In genomic region chr18:21099442-21099841, GRCh38 we compare ENCODE assay signal across 10 cellular contexts. TPM values are rescaled to one million over a fixed set of nuclear protein-coding genes. Genes with fewer than 3 reads are reported as not detected.
A peak's percentile ranks its signal among the peaks of the same experiment; 100 is the strongest.
DNase-seq lines count a peak whose midpoint lies in the region; ATAC-seq and TF ChIP-seq lines count a peak whose summit lies in the region.
"Had no signal": no experiment of that assay in that cellular context is flagged by ENCODE, and none has a peak within 500 bp of the region (broad histone marks: within the 10 kb centered on the region; RNA-seq: fewer than 3 reads in every experiment).

No MANE protein-coding gene starts in this region.

- no peaks in the 10 kb centered on the region for H3K27me3 ChIP-seq in trophoblast cell (ENCODE audit: insufficient read depth, low read length)
- no peaks in the 10 kb centered on the region for H3K27me3 ChIP-seq in body of pancreas
- no peaks in the 10 kb centered on the region for H3K27me3 ChIP-seq in prostate gland (replicated peaks; ENCODE audit: insufficient read depth)

- no peaks in the 10 kb centered on the region for H3K36me3 ChIP-seq in trophoblast cell (ENCODE audit: control insufficient read depth in 1 of 2, insufficient read depth in 2 of 2, low read length in 2 of 2)
- H3K36me3 ChIP-seq in body of pancreas (replicated peaks in 1 of 2; ENCODE audit: insufficient read depth in 1 of 2, low read depth in 2 of 2) = no peaks in the 10 kb centered on the region
- no peaks in the 10 kb centered on the region for H3K36me3 ChIP-seq in prostate gland

- DNase-seq in trophoblast cell (no peak), body of pancreas (no peak), ACHN (no peak), prostate gland (ENCODE audit: low spot score) (no peak), sciatic nerve (ENCODE audit: low spot score) (no peak)
- DNase-seq: H9, substantia nigra had no signal

- no CpG with 5 or more reads among the region's 9 CpGs for WGBS in trophoblast cell (ENCODE audit: extremely low coverage, insufficient coverage, insufficient read length)
- 80 to 91% methylated on average over 7 to 9 of the region's 9 CpGs for WGBS in body of pancreas, 2 donors
- 79% methylated on average over 9 of the region's 9 CpGs for WGBS in prostate gland

- no peak for TF ChIP-seq CTCF in body of pancreas (IDR thresholded peaks at IDR 0.05)
- TF ChIP-seq CTCF in prostate gland (IDR thresholded peaks at IDR 0.05) = no peak

- peak; percentile 75 for ATAC-seq in GM18873 (IDR thresholded peaks at IDR 0.05; ENCODE audit: low FRiP score, unreplicated experiment)
- peak; percentile 78 for ATAC-seq in GM21737 (IDR thresholded peaks at IDR 0.05; ENCODE audit: unreplicated experiment)
- ATAC-seq in HG03378 (IDR thresholded peaks at IDR 0.05; ENCODE audit: unreplicated experiment) = peak; percentile 85
- ATAC-seq in body of pancreas = no peak
- no peak for ATAC-seq in sciatic nerve

- H3K79me2 ChIP-seq in trophoblast cell (ENCODE audit: control insufficient read depth, insufficient read depth, low read length, poor library complexity) = peaks cover 3% of the 10 kb centered on the region

- no peak overlapping the region for H3K4me2 ChIP-seq in trophoblast cell (ENCODE audit: low read length)

- no peak overlapping the region for H3K23ac ChIP-seq in trophoblast cell (ENCODE audit: low read length)

- in situ Hi-C loops in ACHN (cut with HindIII; ENCODE audit: low pct_ligation_motif_present, low pct_unique_long_range_greater_than_20kb, low sequenced_read_pairs) = no loop called here

- no peak overlapping the region for H4K8ac ChIP-seq in trophoblast cell (ENCODE audit: low read depth, low read length)

- H3K79me1 ChIP-seq in trophoblast cell (ENCODE audit: low read length) = no peaks in the 10 kb centered on the region

- H2BK5ac ChIP-seq in trophoblast cell (ENCODE audit: low read depth, low read length, poor library complexity) = no peak overlapping the region

- no peak overlapping the region for H3K14ac ChIP-seq in trophoblast cell (ENCODE audit: low read length)

- TF ChIP-seq POLR2A in body of pancreas (IDR thresholded peaks at IDR 0.05) = no peak
- no peak for TF ChIP-seq POLR2A in prostate gland (IDR thresholded peaks at IDR 0.05)

- H3K4ac ChIP-seq in trophoblast cell (ENCODE audit: low read depth, low read length) = peak overlapping the region; percentile 89

- no peak overlapping the region for H2AFZ ChIP-seq in trophoblast cell (ENCODE audit: insufficient read depth, low read length, poor library complexity)

- H3K27ac ChIP-seq in trophoblast cell (ENCODE audit: low read depth, low read length) = no peak overlapping the region
- H3K27ac ChIP-seq in body of pancreas = no peak overlapping the region
- no peak overlapping the region for H3K27ac ChIP-seq in prostate gland

- no peak overlapping the region for H2AK5ac ChIP-seq in trophoblast cell (ENCODE audit: low read length)

- intact Hi-C loops in body of pancreas (cut with DNase I) = no loop called here
- intact Hi-C loops in prostate gland (cut with DNase I) = no loop called here
- intact Hi-C loops in sciatic nerve (cut with DNase I) = no loop called here

- H3K9me3 ChIP-seq in trophoblast cell (ENCODE audit: insufficient read depth, low read depth, low read length) (no peaks in the 10 kb centered on the region), body of pancreas (no peaks in the 10 kb centered on the region), prostate gland (no peaks in the 10 kb centered on the region)

- no peak overlapping the region for H4K12ac ChIP-seq in trophoblast cell (ENCODE audit: low read depth, low read length)

- H3K18ac ChIP-seq in trophoblast cell (ENCODE audit: low read length) = no peak overlapping the region

- H4K91ac ChIP-seq in trophoblast cell (ENCODE audit: low read depth, low read length) = no peak overlapping the region

- H3K4me1 ChIP-seq in trophoblast cell (ENCODE audit: control insufficient read depth in 1 of 2, insufficient read depth in 2 of 2, low read length in 2 of 2) = peaks cover 0 to 3% of the 10 kb centered on the region in 2 experiments
- H3K4me1 ChIP-seq in body of pancreas = peaks cover 23% of the 10 kb centered on the region
- H3K4me1 ChIP-seq in prostate gland (replicated peaks) = no peaks in the 10 kb centered on the region

- no peak overlapping the region for H2BK120ac ChIP-seq in trophoblast cell (ENCODE audit: insufficient read depth, low read length, poor library complexity)

- no peak overlapping the region for H2BK12ac ChIP-seq in trophoblast cell (ENCODE audit: low read length)

- no peak overlapping the region for H3K9ac ChIP-seq in trophoblast cell (ENCODE audit: low read length)

- H3K4me3 ChIP-seq in trophoblast cell (ENCODE audit: low read depth, low read length) = no peak overlapping the region
- H3K4me3 ChIP-seq in body of pancreas = no peak overlapping the region
- no peak overlapping the region for H3K4me3 ChIP-seq in prostate gland

RNA-seq across cellular contexts. Expression of gene ROCK1, which starts 12.2 kb away (rescaled TPM):
- 27.8 and 29.9 TPM in 2 replicates for polyA plus RNA-seq in trophoblast cell (2013)
- total RNA-seq in body of pancreas (10 to 100 TPM; 27.7 to 43.1 TPM), prostate gland (10 to 100 TPM; 32.2 to 35.2 TPM), sciatic nerve (98.8 TPM)

Comparison
In these comparisons a context has a peak if more than half of its experiments do, and no peak if none do; other contexts are left out.
1. ATAC-seq: peak in GM18873 (single experiment), GM21737 (single experiment) and HG03378 (single experiment); none in body of pancreas (single experiment) and sciatic nerve (single experiment).